8 cellular contexts compared by ENCODE assay signal in the genomic region with DNA sequence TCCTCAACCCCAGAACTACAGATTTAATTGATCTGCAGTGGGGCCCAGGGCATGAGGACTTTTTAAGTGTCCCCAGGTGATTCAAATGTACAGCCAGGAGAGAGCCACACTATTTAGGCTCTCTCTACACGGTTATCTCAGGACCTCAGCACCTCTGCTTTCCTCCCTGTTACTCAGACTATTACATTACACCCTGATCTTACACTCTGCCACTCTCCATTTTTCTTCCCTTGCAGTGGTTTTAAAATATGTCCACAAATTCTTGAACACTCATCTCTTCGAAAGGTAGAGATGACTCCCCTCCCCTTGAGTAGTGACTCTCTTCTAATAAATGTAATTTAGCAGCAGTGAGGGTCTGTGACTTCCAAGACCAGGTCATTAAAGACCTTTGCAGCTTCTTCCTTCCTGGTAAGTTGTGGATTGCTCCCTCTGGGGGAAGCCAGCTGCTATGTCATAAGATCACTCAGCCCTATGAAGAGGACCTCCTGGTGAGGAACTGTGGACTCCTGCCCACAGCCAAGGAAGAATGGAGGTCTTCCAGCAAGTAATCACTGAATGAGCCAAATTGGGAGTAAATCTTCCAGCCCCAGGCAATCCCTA.
DNase-seq lines count a peak whose midpoint lies in the region; ATAC-seq lines count a peak whose summit lies in the region.

No MANE protein-coding gene starts in this region.

- no peak overlapping the region for H3K27ac ChIP-seq in CD4-positive, CD25-positive, alpha-beta regulatory T cell (ENCODE audit: insufficient read depth, low read length, poor library complexity, severe bottlenecking)

- peak; percentile 75 to 79 for ATAC-seq in CD4-positive, CD25-positive, alpha-beta regulatory T cell (ENCODE audit: low read depth in 2 of 2)
- peak; percentile 73 for ATAC-seq in GM18870 (IDR thresholded peaks at IDR 0.05; ENCODE audit: unreplicated experiment)
- peak; percentile 66 for ATAC-seq in HG03280 (IDR thresholded peaks at IDR 0.05; ENCODE audit: unreplicated experiment)
- peak; percentile 43 for ATAC-seq in stimulated activated memory B cell treated with anti-CD40 and anti-IgM and Interleukin-4, amounts not matched to agents 10 μg/mL and 1 μg/mL and 100 μg/mL, for 72 hours

- no peaks in the 10 kb centered on the region for H3K36me3 ChIP-seq in CD4-positive, CD25-positive, alpha-beta regulatory T cell (ENCODE audit: control insufficient read depth, insufficient read depth, low read length)

- H3K4me3 Mint-ChIP-seq in CD4-positive, CD25-positive, alpha-beta regulatory T cell, result no peak overlapping the region
- no peak overlapping the region for H3K4me3 Mint-ChIP-seq in stimulated activated memory B cell treated with anti-CD40 and anti-IgM and Interleukin-4, amounts not matched to agents 10 μg/mL and 1 μg/mL and 100 μg/mL, for 72 hours

- DNase-seq in CD4-positive, CD25-positive, alpha-beta regulatory T cell, result peak in 2 of 3 donors; percentile 38 to 58
- DNase-seq in UCSD-AML1 (lab: John Stamatoyannopoulos, UW; ENCODE audit: unreplicated experiment), result peak; percentile 24
- peak; percentile 44 for DNase-seq in glomerular visceral epithelial cell (ENCODE audit: extremely low spot score)
- DNase-seq in mucosa of gallbladder (ENCODE audit: low spot score), result no peak
- no peak for DNase-seq in NCI-H2029 (lab: John Stamatoyannopoulos, UW)

- peak overlapping the region in 2 of 3 donors; percentile 24 to 74 for H3K27ac Mint-ChIP-seq in CD4-positive, CD25-positive, alpha-beta regulatory T cell
- H3K27ac Mint-ChIP-seq in stimulated activated memory B cell treated with anti-CD40 and anti-IgM and Interleukin-4, amounts not matched to agents 10 μg/mL and 1 μg/mL and 100 μg/mL, for 72 hours, result no peak overlapping the region

- H3K36me3 Mint-ChIP-seq in CD4-positive, CD25-positive, alpha-beta regulatory T cell, result no peaks in the 10 kb centered on the region
- H3K36me3 Mint-ChIP-seq in stimulated activated memory B cell treated with anti-CD40 and anti-IgM and Interleukin-4, amounts not matched to agents 10 μg/mL and 1 μg/mL and 100 μg/mL, for 72 hours, result no peaks in the 10 kb centered on the region

- peaks cover 21% of the 10 kb centered on the region for H3K27me3 Mint-ChIP-seq in CD4-positive, CD25-positive, alpha-beta regulatory T cell
- no peaks in the 10 kb centered on the region for H3K27me3 Mint-ChIP-seq in stimulated activated memory B cell treated with anti-CD40 and anti-IgM and Interleukin-4, amounts not matched to agents 10 μg/mL and 1 μg/mL and 100 μg/mL, for 72 hours

- no peaks in the 10 kb centered on the region for H3K4me1 ChIP-seq in CD4-positive, CD25-positive, alpha-beta regulatory T cell (ENCODE audit: control insufficient read depth, insufficient read depth, low read length, poor library complexity, severe bottlenecking)

- peaks cover 0 to 7% (median 3%) of the 10 kb centered on the region in 4 donors for H3K4me1 Mint-ChIP-seq in CD4-positive, CD25-positive, alpha-beta regulatory T cell
- H3K4me1 Mint-ChIP-seq in stimulated activated memory B cell treated with anti-CD40 and anti-IgM and Interleukin-4, amounts not matched to agents 10 μg/mL and 1 μg/mL and 100 μg/mL, for 72 hours, result no peaks in the 10 kb centered on the region

- no peaks in the 10 kb centered on the region for H3K27me3 ChIP-seq in CD4-positive, CD25-positive, alpha-beta regulatory T cell (ENCODE audit: control insufficient read depth, insufficient read depth, low read length)

- peaks cover 0 to 1% (median 0%) of the 10 kb centered on the region in 7 donors for H3K9me3 Mint-ChIP-seq in CD4-positive, CD25-positive, alpha-beta regulatory T cell
- no peaks in the 10 kb centered on the region for H3K9me3 Mint-ChIP-seq in stimulated activated memory B cell treated with anti-CD40 and anti-IgM and Interleukin-4, amounts not matched to agents 10 μg/mL and 1 μg/mL and 100 μg/mL, for 72 hours

- H3K9me3 ChIP-seq in CD4-positive, CD25-positive, alpha-beta regulatory T cell (ENCODE audit: control insufficient read depth in 2 of 2, low read length in 2 of 2), result no peaks in the 10 kb centered on the region

- no peak overlapping the region for H3K4me3 ChIP-seq in CD4-positive, CD25-positive, alpha-beta regulatory T cell (ENCODE audit: low read depth, low read length)

Comparison
In these comparisons a context has a peak if more than half of its experiments do, and no peak if none do; other contexts are left out.
1. DNase-seq: peak in CD4-positive, CD25-positive, alpha-beta regulatory T cell (2 of 3), UCSD-AML1 (single experiment) and glomerular visceral epithelial cell (single experiment); none in mucosa of gallbladder (single experiment) and NCI-H2029 (single experiment).
2. Peak in every context shown above with its lines, with median percentiles within 50 percentile points of each other: ATAC-seq.